In genomic region chr22:20580611-20581502, GRCh38 we compare ENCODE assay signal across 1 cellular context.
TF ChIP-seq lines count a peak whose summit lies in the region.

No MANE protein-coding gene starts in this region.

TF ChIP-seq in GM23338, 12 proteins besides CTCF, POLR2A, EP300 and RAD21 (continued from another document):
- TF ChIP-seq, protein P1, sequence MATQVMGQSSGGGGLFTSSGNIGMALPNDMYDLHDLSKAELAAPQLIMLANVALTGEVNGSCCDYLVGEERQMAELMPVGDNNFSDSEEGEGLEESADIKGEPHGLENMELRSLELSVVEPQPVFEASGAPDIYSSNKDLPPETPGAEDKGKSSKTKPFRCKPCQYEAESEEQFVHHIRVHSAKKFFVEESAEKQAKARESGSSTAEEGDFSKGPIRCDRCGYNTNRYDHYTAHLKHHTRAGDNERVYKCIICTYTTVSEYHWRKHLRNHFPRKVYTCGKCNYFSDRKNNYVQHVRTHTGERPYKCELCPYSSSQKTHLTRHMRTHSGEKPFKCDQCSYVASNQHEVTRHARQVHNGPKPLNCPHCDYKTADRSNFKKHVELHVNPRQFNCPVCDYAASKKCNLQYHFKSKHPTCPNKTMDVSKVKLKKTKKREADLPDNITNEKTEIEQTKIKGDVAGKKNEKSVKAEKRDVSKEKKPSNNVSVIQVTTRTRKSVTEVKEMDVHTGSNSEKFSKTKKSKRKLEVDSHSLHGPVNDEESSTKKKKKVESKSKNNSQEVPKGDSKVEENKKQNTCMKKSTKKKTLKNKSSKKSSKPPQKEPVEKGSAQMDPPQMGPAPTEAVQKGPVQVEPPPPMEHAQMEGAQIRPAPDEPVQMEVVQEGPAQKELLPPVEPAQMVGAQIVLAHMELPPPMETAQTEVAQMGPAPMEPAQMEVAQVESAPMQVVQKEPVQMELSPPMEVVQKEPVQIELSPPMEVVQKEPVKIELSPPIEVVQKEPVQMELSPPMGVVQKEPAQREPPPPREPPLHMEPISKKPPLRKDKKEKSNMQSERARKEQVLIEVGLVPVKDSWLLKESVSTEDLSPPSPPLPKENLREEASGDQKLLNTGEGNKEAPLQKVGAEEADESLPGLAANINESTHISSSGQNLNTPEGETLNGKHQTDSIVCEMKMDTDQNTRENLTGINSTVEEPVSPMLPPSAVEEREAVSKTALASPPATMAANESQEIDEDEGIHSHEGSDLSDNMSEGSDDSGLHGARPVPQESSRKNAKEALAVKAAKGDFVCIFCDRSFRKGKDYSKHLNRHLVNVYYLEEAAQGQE (IDR thresholded peaks at IDR 0.05; ENCODE audit: unreplicated experiment) = no peak
- no peak for TF ChIP-seq CREB1 (CRISPR knock-in tag; IDR thresholded peaks at IDR 0.05; ENCODE audit: low read depth)
- TF ChIP-seq ZNF114 (CRISPR knock-in tag; IDR thresholded peaks at IDR 0.05) = no peak
- no peak for TF ChIP-seq EZH2phosphoT487 (IDR thresholded peaks at IDR 0.05; ENCODE audit: unreplicated experiment)
- no peak for TF ChIP-seq NANOG (IDR thresholded peaks at IDR 0.05; ENCODE audit: borderline replicate concordance)
- TF ChIP-seq, protein P2, sequence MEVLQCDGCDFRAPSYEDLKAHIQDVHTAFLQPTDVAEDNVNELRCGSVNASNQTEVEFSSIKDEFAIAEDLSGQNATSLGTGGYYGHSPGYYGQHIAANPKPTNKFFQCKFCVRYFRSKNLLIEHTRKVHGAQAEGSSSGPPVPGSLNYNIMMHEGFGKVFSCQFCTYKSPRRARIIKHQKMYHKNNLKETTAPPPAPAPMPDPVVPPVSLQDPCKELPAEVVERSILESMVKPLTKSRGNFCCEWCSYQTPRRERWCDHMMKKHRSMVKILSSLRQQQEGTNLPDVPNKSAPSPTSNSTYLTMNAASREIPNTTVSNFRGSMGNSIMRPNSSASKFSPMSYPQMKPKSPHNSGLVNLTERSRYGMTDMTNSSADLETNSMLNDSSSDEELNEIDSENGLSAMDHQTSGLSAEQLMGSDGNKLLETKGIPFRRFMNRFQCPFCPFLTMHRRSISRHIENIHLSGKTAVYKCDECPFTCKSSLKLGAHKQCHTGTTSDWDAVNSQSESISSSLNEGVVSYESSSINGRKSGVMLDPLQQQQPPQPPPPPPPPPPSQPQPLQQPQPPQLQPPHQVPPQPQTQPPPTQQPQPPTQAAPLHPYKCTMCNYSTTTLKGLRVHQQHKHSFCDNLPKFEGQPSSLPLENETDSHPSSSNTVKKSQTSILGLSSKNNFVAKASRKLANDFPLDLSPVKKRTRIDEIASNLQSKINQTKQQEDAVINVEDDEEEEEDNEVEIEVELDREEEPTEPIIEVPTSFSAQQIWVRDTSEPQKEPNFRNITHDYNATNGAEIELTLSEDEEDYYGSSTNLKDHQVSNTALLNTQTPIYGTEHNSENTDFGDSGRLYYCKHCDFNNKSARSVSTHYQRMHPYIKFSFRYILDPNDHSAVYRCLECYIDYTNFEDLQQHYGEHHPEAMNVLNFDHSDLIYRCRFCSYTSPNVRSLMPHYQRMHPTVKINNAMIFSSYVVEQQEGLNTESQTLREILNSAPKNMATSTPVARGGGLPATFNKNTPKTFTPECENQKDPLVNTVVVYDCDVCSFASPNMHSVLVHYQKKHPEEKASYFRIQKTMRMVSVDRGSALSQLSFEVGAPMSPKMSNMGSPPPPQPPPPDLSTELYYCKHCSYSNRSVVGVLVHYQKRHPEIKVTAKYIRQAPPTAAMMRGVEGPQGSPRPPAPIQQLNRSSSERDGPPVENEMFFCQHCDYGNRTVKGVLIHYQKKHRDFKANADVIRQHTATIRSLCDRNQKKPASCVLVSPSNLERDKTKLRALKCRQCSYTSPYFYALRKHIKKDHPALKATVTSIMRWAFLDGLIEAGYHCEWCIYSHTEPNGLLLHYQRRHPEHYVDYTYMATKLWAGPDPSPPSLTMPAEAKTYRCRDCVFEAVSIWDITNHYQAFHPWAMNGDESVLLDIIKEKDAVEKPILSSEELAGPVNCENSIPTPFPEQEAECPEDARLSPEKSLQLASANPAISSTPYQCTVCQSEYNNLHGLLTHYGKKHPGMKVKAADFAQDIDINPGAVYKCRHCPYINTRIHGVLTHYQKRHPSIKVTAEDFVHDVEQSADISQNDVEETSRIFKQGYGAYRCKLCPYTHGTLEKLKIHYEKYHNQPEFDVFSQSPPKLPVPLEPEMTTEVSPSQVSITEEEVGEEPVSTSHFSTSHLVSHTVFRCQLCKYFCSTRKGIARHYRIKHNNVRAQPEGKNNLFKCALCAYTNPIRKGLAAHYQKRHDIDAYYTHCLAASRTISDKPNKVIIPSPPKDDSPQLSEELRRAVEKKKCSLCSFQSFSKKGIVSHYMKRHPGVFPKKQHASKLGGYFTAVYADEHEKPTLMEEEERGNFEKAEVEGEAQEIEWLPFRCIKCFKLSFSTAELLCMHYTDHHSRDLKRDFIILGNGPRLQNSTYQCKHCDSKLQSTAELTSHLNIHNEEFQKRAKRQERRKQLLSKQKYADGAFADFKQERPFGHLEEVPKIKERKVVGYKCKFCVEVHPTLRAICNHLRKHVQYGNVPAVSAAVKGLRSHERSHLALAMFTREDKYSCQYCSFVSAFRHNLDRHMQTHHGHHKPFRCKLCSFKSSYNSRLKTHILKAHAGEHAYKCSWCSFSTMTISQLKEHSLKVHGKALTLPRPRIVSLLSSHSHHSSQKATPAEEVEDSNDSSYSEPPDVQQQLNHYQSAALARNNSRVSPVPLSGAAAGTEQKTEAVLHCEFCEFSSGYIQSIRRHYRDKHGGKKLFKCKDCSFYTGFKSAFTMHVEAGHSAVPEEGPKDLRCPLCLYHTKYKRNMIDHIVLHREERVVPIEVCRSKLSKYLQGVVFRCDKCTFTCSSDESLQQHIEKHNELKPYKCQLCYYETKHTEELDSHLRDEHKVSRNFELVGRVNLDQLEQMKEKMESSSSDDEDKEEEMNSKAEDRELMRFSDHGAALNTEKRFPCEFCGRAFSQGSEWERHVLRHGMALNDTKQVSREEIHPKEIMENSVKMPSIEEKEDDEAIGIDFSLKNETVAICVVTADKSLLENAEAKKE (CRISPR knock-in tag; IDR thresholded peaks at IDR 0.05) = no peak
- no peak for TF ChIP-seq STAT1 (IDR thresholded peaks at IDR 0.05; ENCODE audit: unreplicated experiment)
- no peak for TF ChIP-seq POLR2AphosphoS5 (IDR thresholded peaks at IDR 0.05; ENCODE audit: low read depth)
- no peak for TF ChIP-seq EZH2 (IDR thresholded peaks at IDR 0.05; ENCODE audit: low read depth, unreplicated experiment)
- TF ChIP-seq, protein P3, sequence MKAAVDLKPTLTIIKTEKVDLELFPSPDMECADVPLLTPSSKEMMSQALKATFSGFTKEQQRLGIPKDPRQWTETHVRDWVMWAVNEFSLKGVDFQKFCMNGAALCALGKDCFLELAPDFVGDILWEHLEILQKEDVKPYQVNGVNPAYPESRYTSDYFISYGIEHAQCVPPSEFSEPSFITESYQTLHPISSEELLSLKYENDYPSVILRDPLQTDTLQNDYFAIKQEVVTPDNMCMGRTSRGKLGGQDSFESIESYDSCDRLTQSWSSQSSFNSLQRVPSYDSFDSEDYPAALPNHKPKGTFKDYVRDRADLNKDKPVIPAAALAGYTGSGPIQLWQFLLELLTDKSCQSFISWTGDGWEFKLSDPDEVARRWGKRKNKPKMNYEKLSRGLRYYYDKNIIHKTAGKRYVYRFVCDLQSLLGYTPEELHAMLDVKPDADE (IDR thresholded peaks at IDR 0.05) = no peak
- no peak for TF ChIP-seq JUNB (IDR thresholded peaks at IDR 0.05; ENCODE audit: unreplicated experiment)
